In genomic region chr7:8271960-8272359, GRCh38 we compare ENCODE assay signal across 33 cellular contexts. TPM values are rescaled to one million over a fixed set of nuclear protein-coding genes. Genes with fewer than 3 reads are reported as not detected.
"Had no signal": no experiment of that assay in that cellular context is flagged by ENCODE, and none has a peak within 500 bp of the region (broad histone marks: within the 10 kb centered on the region; RNA-seq: fewer than 3 reads in every experiment).

No MANE protein-coding gene starts in this region.

- H3K4me1 ChIP-seq: adrenal gland, ascending aorta, breast epithelium, colonic mucosa, esophagus squamous epithelium, gastroesophageal sphincter, heart right ventricle had no signal

- H3K4me1 Mint-ChIP-seq: activated CD4-positive, alpha-beta T cell treated with anti-CD3 and anti-CD28 coated beads for 36 hours; activated CD4-positive, alpha-beta T cell treated with anti-CD3 and anti-CD28 coated beads, Interleukin-2, amount 10 ng/mL, durations not matched to agents 24 days and 14 days; activated CD8-positive, alpha-beta memory T cell treated with anti-CD3 and anti-CD28 coated beads, Interleukin-2, amount 10 ng/mL, durations not matched to agents 7 days and 5 days; activated naive CD4-positive, alpha-beta T cell treated with anti-CD3 and anti-CD28 coated beads, Interleukin-2, amount 50 U/mL, for 24 hours; activated naive CD8-positive, alpha-beta T cell treated with anti-CD3 and anti-CD28 coated beads, Interleukin-2, amount 50 U/mL, for 24 hours; brain had no signal

- H3K27ac ChIP-seq: adrenal gland, ascending aorta, breast epithelium, cardiac muscle cell, colonic mucosa, epithelial cell of prostate, esophagus squamous epithelium, gastroesophageal sphincter, heart right ventricle had no signal

- H3K4me3 ChIP-seq: adrenal gland, ascending aorta, breast epithelium, cardiac muscle cell, colonic mucosa, esophagus squamous epithelium, gastroesophageal sphincter, heart right ventricle had no signal

- H3K27ac Mint-ChIP-seq: activated CD4-positive, alpha-beta memory T cell treated with anti-CD3 and anti-CD28 coated beads for 36 hours; activated CD4-positive, alpha-beta T cell treated with anti-CD3 and anti-CD28 coated beads for 36 hours; activated CD4-positive, alpha-beta T cell treated with anti-CD3 and anti-CD28 coated beads, Interleukin-2, amount 10 ng/mL, durations not matched to agents 24 days and 14 days; activated CD8-positive, alpha-beta memory T cell treated with anti-CD3 and anti-CD28 coated beads, Interleukin-2, amount 10 ng/mL, durations not matched to agents 7 days and 5 days; activated CD8-positive, alpha-beta T cell treated with anti-CD3 and anti-CD28 coated beads, Interleukin-2, amount 10 ng/mL, durations not matched to agents 7 days and 5 days; activated naive CD4-positive, alpha-beta T cell treated with anti-CD3 and anti-CD28 coated beads for 36 hours; activated naive CD4-positive, alpha-beta T cell treated with anti-CD3 and anti-CD28 coated beads, Interleukin-2, amount 50 U/mL, for 24 hours; activated naive CD8-positive, alpha-beta T cell treated with anti-CD3 and anti-CD28 coated beads for 36 hours; activated naive CD8-positive, alpha-beta T cell treated with anti-CD3 and anti-CD28 coated beads, Interleukin-2, amount 50 U/mL, for 24 hours; activated T-helper 1 cell treated with anti-CD3 and anti-CD28 coated beads, Interleukin-12 subunit alpha, Interleukin-12 subunit beta, Interleukin-2, Interleukin-4 antibody, amounts not matched to agents 30 ng/mL and 10 ng/mL and 1 ng/mL, durations not matched to agents 14 hours and 24 hours and 36 hours; activated T-helper 2 cell treated with anti-CD3 and anti-CD28 coated beads, Interferon-gamma antibody, Interleukin-2, Interleukin-4, amounts not matched to agents 10 μg/mL and 5 μg/mL and 100 μg/mL, durations not matched to agents 14 hours and 24 hours and 36 hours; brain had no signal

- ATAC-seq: activated CD4-positive, alpha-beta T cell treated with anti-CD3 and anti-CD28 coated beads for 36 hours; activated CD8-positive, alpha-beta memory T cell treated with anti-CD3 and anti-CD28 coated beads, Interleukin-2, amount 10 ng/mL, durations not matched to agents 7 days and 5 days; activated CD8-positive, alpha-beta T cell treated with anti-CD3 and anti-CD28 coated beads, Interleukin-2, amount 10 ng/mL, durations not matched to agents 7 days and 5 days; activated naive CD8-positive, alpha-beta T cell treated with anti-CD3 and anti-CD28 coated beads, Interleukin-2, amount 50 U/mL, for 24 hours; gastroesophageal sphincter; heart right ventricle had no signal

- H3K36me3 Mint-ChIP-seq: activated CD4-positive, alpha-beta memory T cell treated with anti-CD3 and anti-CD28 coated beads for 36 hours; activated CD8-positive, alpha-beta memory T cell treated with anti-CD3 and anti-CD28 coated beads, Interleukin-2, amount 10 ng/mL, durations not matched to agents 7 days and 5 days; activated naive CD4-positive, alpha-beta T cell treated with anti-CD3 and anti-CD28 coated beads, Interleukin-2, amount 50 U/mL, for 24 hours; activated naive CD8-positive, alpha-beta T cell treated with anti-CD3 and anti-CD28 coated beads for 36 hours; brain had no signal

- H3K4me3 Mint-ChIP-seq: activated CD4-positive, alpha-beta memory T cell treated with anti-CD3 and anti-CD28 coated beads for 36 hours; activated CD4-positive, alpha-beta T cell treated with anti-CD3 and anti-CD28 coated beads for 36 hours; activated CD4-positive, alpha-beta T cell treated with anti-CD3 and anti-CD28 coated beads, Interleukin-2, amount 10 ng/mL, durations not matched to agents 24 days and 14 days; activated CD8-positive, alpha-beta memory T cell treated with anti-CD3 and anti-CD28 coated beads, Interleukin-2, amount 10 ng/mL, durations not matched to agents 7 days and 5 days; activated CD8-positive, alpha-beta T cell treated with anti-CD3 and anti-CD28 coated beads, Interleukin-2, amount 10 ng/mL, durations not matched to agents 7 days and 5 days; activated naive CD4-positive, alpha-beta T cell treated with anti-CD3 and anti-CD28 coated beads for 36 hours; activated naive CD4-positive, alpha-beta T cell treated with anti-CD3 and anti-CD28 coated beads, Interleukin-2, amount 50 U/mL, for 24 hours; activated naive CD8-positive, alpha-beta T cell treated with anti-CD3 and anti-CD28 coated beads for 36 hours; activated naive CD8-positive, alpha-beta T cell treated with anti-CD3 and anti-CD28 coated beads, Interleukin-2, amount 50 U/mL, for 24 hours; activated T-helper 1 cell treated with anti-CD3 and anti-CD28 coated beads, Interleukin-12 subunit alpha, Interleukin-12 subunit beta, Interleukin-2, Interleukin-4 antibody, amounts not matched to agents 30 ng/mL and 10 ng/mL and 1 ng/mL, durations not matched to agents 14 hours and 24 hours and 36 hours; brain had no signal

- DNase-seq: activated CD4-positive, alpha-beta memory T cell treated with anti-CD3 and anti-CD28 coated beads for 36 hours; activated CD4-positive, alpha-beta T cell treated with anti-CD3 and anti-CD28 coated beads for 36 hours; activated CD4-positive, alpha-beta T cell treated with anti-CD3 and anti-CD28 coated beads, Interleukin-2, amount 10 ng/mL, durations not matched to agents 24 days and 14 days; activated CD4-positive, CD25-positive, alpha-beta regulatory T cell; activated CD4-positive, CD25-positive, alpha-beta regulatory T cell treated with anti-CD3 and anti-CD28 coated beads, Interleukin-2, amount 50 U/mL, for 72 hours; activated CD8-positive, alpha-beta memory T cell treated with anti-CD3 and anti-CD28 coated beads, Interleukin-2, amount 10 ng/mL, durations not matched to agents 7 days and 5 days; activated CD8-positive, alpha-beta memory T cell treated with anti-CD3 and anti-CD28 coated beads, Interleukin-2, amount 50 U/mL, for 4 hours; activated CD8-positive, alpha-beta T cell treated with anti-CD3 and anti-CD28 coated beads, Interleukin-2, amount 10 ng/mL, durations not matched to agents 7 days and 5 days; activated effector memory CD4-positive, alpha-beta T cell treated with anti-CD3 and anti-CD28 coated beads, Interleukin-2, amount 50 U/mL, for 16 hours; activated naive CD4-positive, alpha-beta T cell treated with anti-CD3 and anti-CD28 coated beads for 36 hours; activated naive CD8-positive, alpha-beta T cell treated with anti-CD3 and anti-CD28 coated beads for 36 hours; activated naive CD8-positive, alpha-beta T cell treated with anti-CD3 and anti-CD28 coated beads, Interleukin-2, amount 50 U/mL, for 24 hours; activated T-cell treated with anti-CD3 and anti-CD28 coated beads, Interleukin-2, amount 50 U/mL, for 1 hour; activated T-cell treated with anti-CD3 and anti-CD28 coated beads, Interleukin-2, amount 50 U/mL, for 48 hours; adrenal gland; central memory CD4-positive, alpha-beta T cell; cerebellar nuclear complex; colonic mucosa; effector CD8-positive, alpha-beta T cell; esophagus squamous epithelium; foreskin melanocyte; heart right ventricle; T-helper 2 cell had no signal

- H3K36me3 ChIP-seq: adrenal gland, ascending aorta, breast epithelium, cardiac muscle cell, colonic mucosa, esophagus squamous epithelium, gastroesophageal sphincter, heart right ventricle had no signal

- H3K27me3 ChIP-seq: adrenal gland, ascending aorta, breast epithelium, cardiac muscle cell, colonic mucosa, esophagus squamous epithelium, gastroesophageal sphincter, heart right ventricle had no signal

- H3K9me3 Mint-ChIP-seq: activated CD4-positive, alpha-beta memory T cell treated with anti-CD3 and anti-CD28 coated beads for 36 hours; activated CD4-positive, alpha-beta T cell treated with anti-CD3 and anti-CD28 coated beads, Interleukin-2, amount 10 ng/mL, durations not matched to agents 24 days and 14 days; activated naive CD4-positive, alpha-beta T cell treated with anti-CD3 and anti-CD28 coated beads for 36 hours; activated naive CD4-positive, alpha-beta T cell treated with anti-CD3 and anti-CD28 coated beads, Interleukin-2, amount 50 U/mL, for 24 hours; activated naive CD8-positive, alpha-beta T cell treated with anti-CD3 and anti-CD28 coated beads for 36 hours; activated naive CD8-positive, alpha-beta T cell treated with anti-CD3 and anti-CD28 coated beads, Interleukin-2, amount 50 U/mL, for 24 hours; activated T-helper 1 cell treated with anti-CD3 and anti-CD28 coated beads, Interleukin-12 subunit alpha, Interleukin-12 subunit beta, Interleukin-2, Interleukin-4 antibody, amounts not matched to agents 30 ng/mL and 10 ng/mL and 1 ng/mL, durations not matched to agents 14 hours and 24 hours and 36 hours; activated T-helper 2 cell treated with anti-CD3 and anti-CD28 coated beads, Interferon-gamma antibody, Interleukin-2, Interleukin-4, amounts not matched to agents 10 μg/mL and 5 μg/mL and 100 μg/mL, durations not matched to agents 14 hours and 24 hours and 36 hours; brain had no signal

RNA-seq across cellular contexts. Expression of gene ICA1, which starts 10.0 kb away (rescaled TPM):
- polyA plus RNA-seq: fibroblast of lung had no signal
